In the genomic region with DNA sequence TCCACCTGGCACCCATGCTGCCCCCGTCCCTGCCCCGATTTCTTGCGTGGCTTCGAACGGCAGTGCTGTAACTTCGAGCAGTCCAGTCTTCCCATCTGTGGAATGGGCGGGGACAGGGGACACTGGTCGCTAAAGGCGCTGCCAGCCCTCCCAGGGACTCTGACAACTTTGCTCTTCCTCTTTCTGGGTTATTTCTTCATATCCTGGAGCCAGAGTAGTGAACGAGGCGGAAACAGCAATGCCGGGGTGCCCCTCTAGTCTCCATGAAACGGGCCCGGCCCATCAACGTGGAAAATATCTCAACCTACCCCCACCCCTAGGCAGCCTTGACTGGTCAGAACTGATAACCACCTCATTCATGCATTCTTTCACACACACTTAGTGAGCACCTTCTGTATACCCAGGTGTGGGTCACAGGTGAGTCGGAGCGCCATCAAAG, we compare ENCODE assay signal across 15 cellular contexts. TPM values are rescaled to one million over a fixed set of nuclear protein-coding genes. Genes with fewer than 3 reads are reported as not detected.
DNase-seq lines count a peak whose midpoint lies in the region; ATAC-seq lines count a peak whose summit lies in the region.
"Had no signal": no experiment of that assay in that cellular context is flagged by ENCODE, and none has a peak within 500 bp of the region (broad histone marks: within the 10 kb centered on the region; RNA-seq: fewer than 3 reads in every experiment).

No MANE protein-coding gene starts in this region.

- intact Hi-C loops in left ventricle myocardium superior (cut with micrococcal nuclease) (no loop called here), posterior vena cava (cut with DNase I) (no loop called here)

- DNase-seq in CD1c-positive myeloid dendritic cell (ENCODE audit: extremely low spot score) (peak; percentile 86), SIG-M5 (lab: John Stamatoyannopoulos, UW) (peak; percentile 68), left ventricle myocardium superior (peak; percentile 64), posterior vena cava (ENCODE audit: low spot score) (peak; percentile 87), H4 (ENCODE audit: low spot score) (no peak), NCI-H2171 (lab: John Stamatoyannopoulos, UW) (no peak)
- DNase-seq: activated CD4-positive, alpha-beta T cell treated with anti-CD3 and anti-CD28 coated beads, Interleukin-2, amount 50 U/mL, for 48 hours; activated gamma-delta T cell; H7; NCI-H1092; NCI-H345; PC-9; T-helper 17 cell had no signal

- peak; percentile 4 for ATAC-seq in left ventricle myocardium superior
- no peak for ATAC-seq in HG03520 (IDR thresholded peaks at IDR 0.05; ENCODE audit: unreplicated experiment)
- no peak for ATAC-seq in HG03045 (IDR thresholded peaks at IDR 0.05; ENCODE audit: unreplicated experiment)
- ATAC-seq: T-helper 17 cell had no signal

RNA-seq across cellular contexts. Expression of a gene that starts 42.8 kb away (rescaled TPM):
- total RNA-seq in left ventricle myocardium superior (82.7 TPM), posterior vena cava (10 to 100 TPM; 93.8 to 95.8 TPM)
- 18.3 and 21.9 TPM in 2 replicates for total RNA-seq in H4 (2014; rRNA removed; shearing (Covaris generic))

RNA-seq across cellular contexts. Expression of a gene that starts 53.5 kb away (rescaled TPM):
- 12.0 TPM for total RNA-seq in left ventricle myocardium superior
- total RNA-seq in posterior vena cava: 10 to 100 TPM; 12.0 to 13.8 TPM
- 25.7 and 27.3 TPM in 2 replicates for total RNA-seq in H4 (2014; rRNA removed; shearing (Covaris generic))

Comparison
In these comparisons a context has a peak if more than half of its experiments do, and no peak if none do; other contexts are left out.
1. DNase-seq: peak in CD1c-positive myeloid dendritic cell (single experiment), SIG-M5 (single experiment), left ventricle myocardium superior (single experiment) and posterior vena cava (single experiment); none in H4 (single experiment) and NCI-H2171 (single experiment).